ENCODE assay signal across 14 cellular contexts in the genomic region with DNA sequence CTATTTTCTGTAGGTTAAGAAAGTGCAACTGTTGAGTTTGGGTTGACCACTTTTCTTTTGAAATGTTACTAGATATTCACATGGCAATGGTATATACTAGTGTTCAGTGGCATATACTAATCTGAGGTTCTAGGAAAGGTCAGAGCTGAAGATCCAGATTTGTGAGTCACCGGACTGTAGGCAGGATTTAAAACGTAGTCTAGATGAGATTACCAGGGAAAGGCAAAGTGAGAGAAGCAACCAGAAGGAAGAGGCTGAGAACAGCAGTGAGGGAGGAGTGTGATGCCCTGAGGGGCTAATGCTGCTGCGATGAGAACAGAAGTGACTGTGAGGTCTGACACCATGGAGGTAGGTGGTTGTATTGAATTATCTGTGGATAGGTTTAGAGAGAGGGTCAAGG.
"Had no signal": no experiment of that assay in that cellular context is flagged by ENCODE, and none has a peak within 500 bp of the region (broad histone marks: within the 10 kb centered on the region; RNA-seq: fewer than 3 reads in every experiment).

No MANE protein-coding gene starts in this region.

- ATAC-seq: activated CD4-positive, CD25-positive, alpha-beta regulatory T cell treated with anti-CD3 and anti-CD28 coated beads, Interleukin-2, amount 50 U/mL, for 24 hours; activated naive CD8-positive, alpha-beta T cell treated with anti-CD3 and anti-CD28 coated beads, Interleukin-2, amount 50 U/mL, for 24 hours; activated T-helper 17 cell treated with anti-CD3 and anti-CD28 coated beads, Interleukin-2, amount 50 U/mL, for 72 hours; natural killer cell treated with Interleukin-12 subunit alpha and Interleukin-12 subunit beta and Interleukin-15 and Interleukin-18, amount 100 ng/mL, for 72 hours had no signal

- H3K9me3 ChIP-seq: left ventricle myocardium inferior had no signal

- H3K4me1 ChIP-seq: left ventricle myocardium inferior had no signal

- H2AFZ ChIP-seq: hepatocyte had no signal

- H3K27ac ChIP-seq: epithelial cell of prostate, hepatocyte, left ventricle myocardium inferior had no signal

- H3K79me2 ChIP-seq: hepatocyte had no signal

- DNase-seq: activated CD4-positive, alpha-beta T cell treated with anti-CD3 and anti-CD28 coated beads, Interleukin-2, amount 50 U/mL, for 4 hours; activated naive CD4-positive, alpha-beta T cell treated with Interleukin-2 at 50 U/mL for 16 hours; activated naive CD8-positive, alpha-beta T cell treated with anti-CD3 and anti-CD28 coated beads, Interleukin-2, amount 50 U/mL, for 24 hours; central memory CD4-positive, alpha-beta T cell; effector CD8-positive, alpha-beta T cell; kidney; left ventricle myocardium inferior; stimulated activated CD4-positive, alpha-beta T cell treated with anti-CD3 and anti-CD28 coated beads, Interleukin-1b, Interleukin-23, amount 100 ng/mL, for 48 hours; SW 1271 had no signal

- H3K4me2 ChIP-seq: hepatocyte had no signal

- H3K27me3 ChIP-seq: hepatocyte had no signal

- H3K4me3 ChIP-seq: hepatocyte, left ventricle myocardium inferior had no signal
